ENCODE assay signal across 12 cellular contexts in the genomic region with DNA sequence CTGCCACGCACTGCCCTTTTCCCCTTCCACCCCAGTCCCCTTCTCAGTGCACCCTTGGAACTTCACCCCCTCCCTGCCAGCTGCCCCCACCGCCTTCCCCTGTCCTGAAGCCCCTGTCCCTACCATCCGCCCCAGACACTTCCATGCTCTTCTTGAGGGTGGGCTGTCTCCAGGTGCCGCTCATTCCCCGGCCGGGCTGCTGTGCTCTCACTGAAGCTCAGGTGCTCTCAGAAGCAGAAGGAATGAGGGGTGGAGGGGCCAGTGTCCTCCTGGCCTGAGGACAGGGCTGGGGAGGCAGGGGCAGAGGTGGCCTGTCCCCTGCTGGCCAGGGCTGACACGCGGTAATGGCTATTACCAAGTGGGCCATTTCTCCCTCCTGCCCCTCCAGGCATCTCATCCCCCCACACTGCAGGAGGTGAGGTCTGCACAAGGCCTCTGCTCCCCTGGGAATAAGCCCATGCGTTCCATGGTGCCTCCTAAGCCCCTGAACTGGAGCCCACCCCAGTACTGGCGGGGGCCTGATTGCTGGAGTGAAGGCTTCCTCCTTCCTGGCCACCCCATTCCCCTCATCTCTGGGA. TPM values are rescaled to one million over a fixed set of nuclear protein-coding genes. Genes with fewer than 3 reads are reported as not detected.
DNase-seq lines count a peak whose midpoint lies in the region; ATAC-seq and TF ChIP-seq lines count a peak whose summit lies in the region.
"Had no signal": no experiment of that assay in that cellular context is flagged by ENCODE, and none has a peak within 500 bp of the region (broad histone marks: within the 10 kb centered on the region; RNA-seq: fewer than 3 reads in every experiment).

No MANE protein-coding gene starts in this region.

- H3K27ac ChIP-seq in trophoblast cell (ENCODE audit: low read depth, low read length) (no peak overlapping the region), coronary artery (no peak overlapping the region)

- H3K4me3 Mint-ChIP-seq in activated CD4-positive, alpha-beta T cell treated with anti-CD3 and anti-CD28 coated beads for 36 hours, result no peak overlapping the region
- H3K4me3 Mint-ChIP-seq in HFFc6, result no peak overlapping the region
- peak overlapping the region; percentile 58 for H3K4me3 Mint-ChIP-seq in activated naive CD8-positive, alpha-beta T cell treated with anti-CD3 and anti-CD28 coated beads, Interleukin-2, amount 50 U/mL, for 24 hours
- H3K4me3 Mint-ChIP-seq: type B pancreatic cell had no signal

- H2BK120ac ChIP-seq in trophoblast cell (ENCODE audit: insufficient read depth, low read length, poor library complexity), result no peak overlapping the region

- CTCF ChIA-PET in activated CD4-positive, alpha-beta T cell treated with anti-CD3 and anti-CD28 coated beads for 36 hours (lab: Charles Lee), result interaction anchor here (0.7 to 2.3 kb wide), 5 partner anchors 11 to 296 kb away, joined by 3 to 12 read pairs (median 3); no protein-coding TSS in a partner anchor

- no peaks in the 10 kb centered on the region for H3K9me3 Mint-ChIP-seq in activated CD4-positive, alpha-beta T cell treated with anti-CD3 and anti-CD28 coated beads for 36 hours (ENCODE audit: low read depth)
- no peaks in the 10 kb centered on the region for H3K9me3 Mint-ChIP-seq in HFFc6
- no peaks in the 10 kb centered on the region for H3K9me3 Mint-ChIP-seq in activated naive CD8-positive, alpha-beta T cell treated with anti-CD3 and anti-CD28 coated beads, Interleukin-2, amount 50 U/mL, for 24 hours
- H3K9me3 Mint-ChIP-seq: type B pancreatic cell had no signal

- peaks cover 2% of the 10 kb centered on the region for H3K79me1 ChIP-seq in trophoblast cell (ENCODE audit: low read length)

- no peak overlapping the region for H3K23ac ChIP-seq in trophoblast cell (ENCODE audit: low read length)

- H3K27ac Mint-ChIP-seq in activated CD4-positive, alpha-beta T cell treated with anti-CD3 and anti-CD28 coated beads for 36 hours, result peak overlapping the region; percentile 19
- no peak overlapping the region for H3K27ac Mint-ChIP-seq in HFFc6
- no peak overlapping the region for H3K27ac Mint-ChIP-seq in activated naive CD8-positive, alpha-beta T cell treated with anti-CD3 and anti-CD28 coated beads, Interleukin-2, amount 50 U/mL, for 24 hours
- H3K27ac Mint-ChIP-seq: type B pancreatic cell had no signal

- no peak overlapping the region for H2AK5ac ChIP-seq in trophoblast cell (ENCODE audit: low read length)

- peaks cover 1 to 5% of the 10 kb centered on the region in 2 experiments for H3K4me1 ChIP-seq in trophoblast cell (ENCODE audit: control insufficient read depth in 1 of 2, insufficient read depth in 2 of 2, low read length in 2 of 2)

- no peak overlapping the region for H3K18ac ChIP-seq in trophoblast cell (ENCODE audit: low read length)

- H3K9ac ChIP-seq in trophoblast cell (ENCODE audit: low read length), result peak overlapping the region; percentile 10

- no peak overlapping the region for H2AFZ ChIP-seq in trophoblast cell (ENCODE audit: insufficient read depth, low read length, poor library complexity)
- H2AFZ ChIP-seq: PC-9 had no signal

- no peaks in the 10 kb centered on the region for H3K27me3 ChIP-seq in trophoblast cell (ENCODE audit: insufficient read depth, low read length)
- H3K27me3 ChIP-seq: heart left ventricle had no signal

- H3K79me2 ChIP-seq in trophoblast cell (ENCODE audit: control insufficient read depth, insufficient read depth, low read length, poor library complexity), result no peaks in the 10 kb centered on the region

- H3K14ac ChIP-seq in trophoblast cell (ENCODE audit: low read length), result no peak overlapping the region

- no CpG with 5 or more reads among the region's 10 CpGs for WGBS in trophoblast cell (ENCODE audit: extremely low coverage, insufficient coverage, insufficient read length)

- no peak for DNase-seq in activated CD4-positive, alpha-beta T cell treated with anti-CD3 and anti-CD28 coated beads for 36 hours
- no peak for DNase-seq in activated CD4-positive, alpha-beta T cell treated with anti-CD3 and anti-CD28 coated beads for 1 hour
- DNase-seq in HFFc6, result no peak
- no peak for DNase-seq in activated naive CD8-positive, alpha-beta T cell treated with anti-CD3 and anti-CD28 coated beads, Interleukin-2, amount 50 U/mL, for 24 hours
- no peak for DNase-seq in trophoblast cell
- no peak for DNase-seq in D341Med (ENCODE audit: low spot score)
- no peak for DNase-seq in coronary artery (ENCODE audit: low spot score)
- DNase-seq in stimulated activated naive CD4-positive, alpha-beta T cell (lab: John Stamatoyannopoulos, UW), result no peak
- DNase-seq: left cardiac atrium had no signal

- POLR2A ChIA-PET in activated CD4-positive, alpha-beta T cell treated with anti-CD3 and anti-CD28 coated beads for 36 hours (lab: Charles Lee), result interaction anchor here (1.5 kb wide), 1 partner anchor 13 kb away, joined by 5 read pairs; no protein-coding TSS in a partner anchor

- no peak overlapping the region for H4K12ac ChIP-seq in trophoblast cell (ENCODE audit: low read depth, low read length)

- H3K9me3 ChIP-seq in trophoblast cell (ENCODE audit: insufficient read depth, low read depth, low read length), result no peaks in the 10 kb centered on the region
- H3K9me3 ChIP-seq: heart left ventricle had no signal

- no peak overlapping the region for H3K4me2 ChIP-seq in trophoblast cell (ENCODE audit: low read length)

- no peaks in the 10 kb centered on the region for H3K36me3 ChIP-seq in trophoblast cell (ENCODE audit: control insufficient read depth in 1 of 2, insufficient read depth in 2 of 2, low read length in 2 of 2)
- H3K36me3 ChIP-seq: heart left ventricle had no signal

- peak; percentile 22; the same call in 1 of the 2 replicates for TF ChIP-seq CTCF in HFFc6 (IDR thresholded peaks at IDR 0.05)
- no peak for TF ChIP-seq CTCF in coronary artery (IDR thresholded peaks at IDR 0.05)

- H3K4me3 ChIP-seq in trophoblast cell (ENCODE audit: low read depth, low read length), result no peak overlapping the region
- H3K4me3 ChIP-seq in coronary artery, result no peak overlapping the region
- H3K4me3 ChIP-seq: heart left ventricle, PC-9 had no signal

- no peak for ATAC-seq in activated CD4-positive, alpha-beta T cell treated with anti-CD3 and anti-CD28 coated beads for 36 hours
- ATAC-seq in activated naive CD8-positive, alpha-beta T cell treated with anti-CD3 and anti-CD28 coated beads, Interleukin-2, amount 50 U/mL, for 24 hours, result no peak
- ATAC-seq: heart left ventricle had no signal

- no peak overlapping the region for H2BK12ac ChIP-seq in trophoblast cell (ENCODE audit: low read length)

- peaks cover 3% of the 10 kb centered on the region for H3K36me3 Mint-ChIP-seq in activated CD4-positive, alpha-beta T cell treated with anti-CD3 and anti-CD28 coated beads for 36 hours (ENCODE audit: low read depth)
- no peaks in the 10 kb centered on the region for H3K36me3 Mint-ChIP-seq in HFFc6 (ENCODE audit: low read depth)
- H3K36me3 Mint-ChIP-seq in activated naive CD8-positive, alpha-beta T cell treated with anti-CD3 and anti-CD28 coated beads, Interleukin-2, amount 50 U/mL, for 24 hours (ENCODE audit: low read depth), result no peaks in the 10 kb centered on the region
- H3K36me3 Mint-ChIP-seq: type B pancreatic cell had no signal

- no peak overlapping the region for H4K91ac ChIP-seq in trophoblast cell (ENCODE audit: low read depth, low read length)

- peaks cover 62% of the 10 kb centered on the region for H3K4me1 Mint-ChIP-seq in activated CD4-positive, alpha-beta T cell treated with anti-CD3 and anti-CD28 coated beads for 36 hours
- peaks cover 6% of the 10 kb centered on the region for H3K4me1 Mint-ChIP-seq in HFFc6 (ENCODE audit: low read depth)
- peaks cover 63% of the 10 kb centered on the region for H3K4me1 Mint-ChIP-seq in activated naive CD8-positive, alpha-beta T cell treated with anti-CD3 and anti-CD28 coated beads, Interleukin-2, amount 50 U/mL, for 24 hours

- no peaks in the 10 kb centered on the region for H3K27me3 Mint-ChIP-seq in activated CD4-positive, alpha-beta T cell treated with anti-CD3 and anti-CD28 coated beads for 36 hours
- H3K27me3 Mint-ChIP-seq in HFFc6 (ENCODE audit: insufficient read depth), result peaks cover 14% of the 10 kb centered on the region
- H3K27me3 Mint-ChIP-seq in activated naive CD8-positive, alpha-beta T cell treated with anti-CD3 and anti-CD28 coated beads, Interleukin-2, amount 50 U/mL, for 24 hours, result no peaks in the 10 kb centered on the region

- no peak overlapping the region for H2BK5ac ChIP-seq in trophoblast cell (ENCODE audit: low read depth, low read length, poor library complexity)

- intact Hi-C loops in activated CD4-positive, alpha-beta T cell treated with anti-CD3 and anti-CD28 coated beads for 36 hours (cut with DNase I, micrococcal nuclease), result no loop called here

- no peak overlapping the region for H4K8ac ChIP-seq in trophoblast cell (ENCODE audit: low read depth, low read length)

- no peak overlapping the region for H3K4ac ChIP-seq in trophoblast cell (ENCODE audit: low read depth, low read length)

RNA-seq across cellular contexts. Expression of a gene that starts 6.6 kb away (rescaled TPM):
- total RNA-seq in activated CD4-positive, alpha-beta T cell treated with anti-CD3 and anti-CD28 coated beads for 36 hours, result 10 to 100 TPM; 16.8 to 27.1 TPM
- 10 to 100 TPM; 48.7 to 61.0 (median 50.6) TPM for total RNA-seq in HFFc6 (2021; fragmentation: NEBNext Ultra II Directional; extraction: Animal tissue kit (Norgen Biotek cat#: 25700))
- polyA plus RNA-seq in trophoblast cell (2013), result 11.2 and 12.5 TPM in 2 replicates
